Comparison of ENCODE assay signal across 12 cellular contexts in the genomic region with DNA sequence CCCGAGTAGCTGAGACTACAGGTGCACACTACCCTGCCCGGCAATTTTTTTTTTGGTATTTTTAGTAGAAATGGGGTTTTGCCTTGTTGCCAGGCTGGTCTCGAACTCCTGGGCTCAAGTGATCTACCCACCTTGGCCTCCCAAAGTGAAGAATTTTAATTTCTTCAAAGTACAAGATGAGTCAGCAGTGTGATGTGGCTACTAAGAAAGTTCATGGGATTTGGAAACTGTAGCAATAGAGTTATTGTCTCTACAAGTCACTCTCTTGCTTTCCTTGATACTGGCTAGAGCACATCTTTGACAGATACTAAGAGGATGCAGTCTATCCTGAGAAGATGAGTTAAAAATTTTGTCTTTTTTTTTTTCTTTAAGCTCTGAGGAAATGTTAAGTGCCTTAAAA. TPM values are rescaled to one million over a fixed set of nuclear protein-coding genes. Genes with fewer than 3 reads are reported as not detected.
A peak's percentile ranks its signal among the peaks of the same experiment; 100 is the strongest.
DNase-seq lines count a peak whose midpoint lies in the region; ATAC-seq, FAIRE-seq and TF ChIP-seq lines count a peak whose summit lies in the region.
"Had no signal": no experiment of that assay in that cellular context is flagged by ENCODE, and none has a peak within 500 bp of the region (broad histone marks: within the 10 kb centered on the region; RNA-seq: fewer than 3 reads in every experiment).

No MANE protein-coding gene starts in this region.

- no peak overlapping the region for H2AFZ ChIP-seq in GM23338

- POLR2A ChIA-PET in A549 (lab: Yijun Ruan, JAX), result interaction anchor here (0.9 to 1.8 kb wide), 3 partner anchors 14 to 76 kb away, joined by 3 to 8 read pairs (median 5); a partner anchor contains a TSS
- POLR2A ChIA-PET in naive thymus-derived CD4-positive, alpha-beta T cell (lab: Charles Lee), result interaction anchor here (0.7 to 7.2 kb wide), 4 partner anchors 15 to 98 kb away, joined by 3 to 89 read pairs (median 15); a partner anchor contains a TSS

- TF ChIP-seq RAD21 in A549 (conservative IDR thresholded peaks at IDR 0.05 in 1 of 2, IDR thresholded peaks at IDR 0.05 in 1 of 2), result no peak

- H3K27ac ChIP-seq in A549 (peak overlapping the region in 1 of 2 experiments; percentile 95; a peak in 3 of 6 replicates), GM23338 (ENCODE audit: low read depth) (no peak overlapping the region), adrenal gland (peak overlapping the region in 3 of 5 donors; percentile 93 to 99 (median 96))
- peak overlapping the region; percentile 93 for H3K27ac ChIP-seq in naive thymus-derived CD4-positive, alpha-beta T cell (ENCODE audit: low read depth, low read length)

- H3K79me2 ChIP-seq in GM23338 (replicated peaks; ENCODE audit: insufficient read depth), result peaks cover 30% of the 10 kb centered on the region

- no peaks in the 10 kb centered on the region; the same call in 2 of the 3 replicates for H3K9me3 Mint-ChIP-seq in GM23338
- peaks cover 0 to 2% (median 0%) of the 10 kb centered on the region in 11 donors for H3K9me3 Mint-ChIP-seq in naive thymus-derived CD4-positive, alpha-beta T cell
- H3K9me3 Mint-ChIP-seq: T-helper 2 cell treated with Interferon-gamma antibody and Interleukin-4, amounts not matched to agents 5 μg/mL and 100 μg/mL, for 36 hours had no signal

- H3K4me3 Mint-ChIP-seq in GM23338, result no peak overlapping the region; the same call in 2 of the 3 replicates
- H3K4me3 Mint-ChIP-seq in naive thymus-derived CD4-positive, alpha-beta T cell, result peak overlapping the region in 4 of 10 donors; percentile 21 to 47 (median 30)

- H3K4me2 ChIP-seq in A549 (peak overlapping the region; percentile 76), GM23338 (0 out of 2 replicates have a peak overlapping the region, but pooled peaks have one; percentile 90)

- intact Hi-C loops in adrenal gland (cut with DNase I) (loop anchor here in 1 of 2 donors (5.0 kb wide), 1 partner anchor 72 kb away; no protein-coding TSS in a partner anchor), posterior vena cava (cut with DNase I) (no loop called here)
- intact Hi-C loops in naive thymus-derived CD4-positive, alpha-beta T cell (cut with micrococcal nuclease), result loop anchor here in 1 of 2 donors (10.0 kb wide), 2 partner anchors 249 to 1069 kb away; a partner anchor contains a TSS

- TF ChIP-seq EP300 in A549 (IDR thresholded peaks at IDR 0.05), result no peak

- WGBS in A549 (ENCODE audit: missing lambda C conversion rate), result 96% methylated on average over 3 of the region's 3 CpGs
- WGBS in adrenal gland, 4 donors, result 73 to 78% (median 75%) methylated on average over 3 of the region's 3 CpGs

- H3K36me3 Mint-ChIP-seq in GM23338 (ENCODE audit: low read depth), result peaks cover 46% of the 10 kb centered on the region
- H3K36me3 Mint-ChIP-seq in naive thymus-derived CD4-positive, alpha-beta T cell, result peaks cover 0 to 20% (median 12%) of the 10 kb centered on the region in 5 donors

- H3K4me1 Mint-ChIP-seq in GM23338, result peaks cover 13% of the 10 kb centered on the region
- H3K4me1 Mint-ChIP-seq in naive thymus-derived CD4-positive, alpha-beta T cell, result peaks cover 20 to 34% (median 22%) of the 10 kb centered on the region in 7 donors

- TF ChIP-seq POLR2A in A549 (IDR thresholded peaks at IDR 0.05; ENCODE audit: low read length) (no peak), adrenal gland (IDR thresholded peaks at IDR 0.05) (no peak)

- DNase-seq in A549 (ENCODE audit: low read depth in 1 of 2, low spot score in 1 of 2), result no peak
- no peak for DNase-seq in GM23338 (ENCODE audit: low spot score)
- no peak for DNase-seq in adrenal gland
- no peak for DNase-seq in naive thymus-derived CD4-positive, alpha-beta T cell
- no peak for DNase-seq in stimulated activated naive CD4-positive, alpha-beta T cell (lab: John Stamatoyannopoulos, UW)
- DNase-seq in posterior vena cava (ENCODE audit: low spot score), result no peak
- no peak for DNase-seq in NCI-H146 treated with DMSO at 0.1 percent for 48 hours (lab: John Stamatoyannopoulos, UW; ENCODE audit: unreplicated experiment)
- DNase-seq: effector CD8-positive, alpha-beta T cell; heart right ventricle had no signal

- H3K36me3 ChIP-seq in GM23338 (ENCODE audit: insufficient read depth), result peaks cover 35% of the 10 kb centered on the region
- H3K36me3 ChIP-seq in adrenal gland (replicated peaks in 1 of 2), result peaks cover 0 to 49% of the 10 kb centered on the region in 2 donors
- H3K36me3 ChIP-seq in naive thymus-derived CD4-positive, alpha-beta T cell (ENCODE audit: control insufficient read depth in 2 of 3, insufficient read depth in 3 of 3, low read length in 3 of 3), result peaks cover 5 to 39% (median 8%) of the 10 kb centered on the region in 3 experiments

- H3K9me2 ChIP-seq in GM23338 (ENCODE audit: insufficient read depth), result no peaks in the 10 kb centered on the region

- ATAC-seq in A549, result no peak
- no peak for ATAC-seq in GM23338
- ATAC-seq in naive thymus-derived CD4-positive, alpha-beta T cell, result no peak
- no peak for ATAC-seq in HG02840 (IDR thresholded peaks at IDR 0.05; ENCODE audit: low FRiP score, unreplicated experiment)
- ATAC-seq: heart right ventricle had no signal

- H3K4me3 ChIP-seq in A549 (no peak overlapping the region; the same call in 2 of the 3 replicates), GM23338 (peak overlapping the region; percentile 91; the same call in 1 of the 2 replicates), adrenal gland (no peak overlapping the region)
- H3K4me3 ChIP-seq in naive thymus-derived CD4-positive, alpha-beta T cell (ENCODE audit: low read length), result no peak overlapping the region

- CTCF ChIA-PET in A549 (lab: Yijun Ruan, JAX), result interaction anchor here (0.7 to 19.8 kb wide), 10 partner anchors 12 to 741 kb away, joined by 3 to 243 read pairs (median 8); a partner anchor contains a TSS
- CTCF ChIA-PET in naive thymus-derived CD4-positive, alpha-beta T cell (lab: Charles Lee), result interaction anchor here (1.1 to 5.6 kb wide), 4 partner anchors 14 to 76 kb away, joined by 3 to 61 read pairs (median 6); a partner anchor contains a TSS

- H3K27me3 ChIP-seq in GM23338 (ENCODE audit: insufficient read depth) (no peaks in the 10 kb centered on the region), adrenal gland (no peaks in the 10 kb centered on the region)
- H3K27me3 ChIP-seq in naive thymus-derived CD4-positive, alpha-beta T cell (ENCODE audit: control insufficient read depth in 2 of 2, insufficient read depth in 2 of 2, low read length in 2 of 2), result no peaks in the 10 kb centered on the region
- H3K27me3 ChIP-seq: heart right ventricle had no signal

- no peak overlapping the region for H3K27ac Mint-ChIP-seq in GM23338
- H3K27ac Mint-ChIP-seq in naive thymus-derived CD4-positive, alpha-beta T cell, result peak overlapping the region in 2 of 9 donors; percentile 22 to 33

- peaks cover 34% of the 10 kb centered on the region for H3K4me1 ChIP-seq in A549
- H3K4me1 ChIP-seq in GM23338 (ENCODE audit: insufficient read depth), result peaks cover 19% of the 10 kb centered on the region
- H3K4me1 ChIP-seq in adrenal gland (replicated peaks in 1 of 2), result peaks cover 30 to 39% of the 10 kb centered on the region in 2 donors
- peaks cover 39 to 43% of the 10 kb centered on the region in 2 donors for H3K4me1 ChIP-seq in naive thymus-derived CD4-positive, alpha-beta T cell (ENCODE audit: control insufficient read depth in 2 of 2, insufficient read depth in 2 of 2, low read length in 2 of 2)

- H3F3A ChIP-seq in GM23338 (replicated peaks; ENCODE audit: low read depth), result peaks cover 14% of the 10 kb centered on the region

- peaks cover 15% of the 10 kb centered on the region for H4K20me1 ChIP-seq in GM23338 (replicated peaks; ENCODE audit: insufficient read depth)

- H3K9me3 ChIP-seq in A549 (no peaks in the 10 kb centered on the region), adrenal gland (replicated peaks in 1 of 3) (no peaks in the 10 kb centered on the region)
- no peaks in the 10 kb centered on the region for H3K9me3 ChIP-seq in naive thymus-derived CD4-positive, alpha-beta T cell (ENCODE audit: control insufficient read depth in 2 of 3, low read length in 3 of 3)
- H3K9me3 ChIP-seq: heart right ventricle had no signal

- peaks cover 8% of the 10 kb centered on the region for H3K27me3 Mint-ChIP-seq in GM23338 (ENCODE audit: insufficient read depth, low read depth, poor library complexity)
- no peaks in the 10 kb centered on the region for H3K27me3 Mint-ChIP-seq in naive thymus-derived CD4-positive, alpha-beta T cell

- no peak for FAIRE-seq in A549 (lab: Jason Lieb, UNC)

- TF ChIP-seq CTCF in A549 (IDR thresholded peaks at IDR 0.05) (no peak), GM23338 (conservative IDR thresholded peaks at IDR 0.05; ENCODE audit: low read depth in 2 of 2) (no peak), adrenal gland (IDR thresholded peaks at IDR 0.05) (no peak)

RNA-seq across cellular contexts. Expression of a gene that starts 1.6 kb away (rescaled TPM):
- 33.3 and 36.0 TPM in 2 replicates for polyA plus RNA-seq in A549 (2011; rRNA removed)
- 27.6 and 32.3 TPM in 2 replicates for polyA plus RNA-seq in A549 (2012; cell fraction: cytosol; rRNA removed)
- polyA plus RNA-seq in A549 (2012; cell fraction: nucleus; rRNA removed), result 25.8 and 30.9 TPM in 2 replicates
- 51.3 to 54.0 TPM (median 51.7 TPM) in 3 replicates for polyA plus RNA-seq in A549 (2017; fragmentation: RNase III; extraction: RNeasy Plus Mini Kit Qiagen cat#74134 plus additional on column Dnase treatment)
- polyA minus RNA-seq in A549 (2011; rRNA and poly(A)+ RNA removed), result 22.9 and 28.3 TPM in 2 replicates
- total RNA-seq in GM23338 (2014; rRNA removed; shearing (Covaris generic)), result 24.9 and 32.4 TPM in 2 replicates
- polyA plus RNA-seq in GM23338 (2016; fragmentation: Nextera tagmentation; extraction: Ambion mirVana), result 19.2 and 20.3 TPM in 2 replicates
- 100 to 1,000 TPM in 1 of 8 donors, 10 to 100 TPM in 7; 47.0 to 142 (median 59.0) TPM for total RNA-seq in adrenal gland
- polyA plus RNA-seq in adrenal gland, result 100 to 1,000 TPM in 1 of 3 donors, 10 to 100 TPM in 2; 47.6 to 113 (median 52.0) TPM
- 10 to 100 TPM; 13.4 to 22.1 (median 20.9) TPM for total RNA-seq in naive thymus-derived CD4-positive, alpha-beta T cell
- 10 to 100 TPM; 33.2 to 40.2 TPM for polyA plus RNA-seq in naive thymus-derived CD4-positive, alpha-beta T cell
- 10 to 100 TPM; 41.7 to 53.0 TPM for total RNA-seq in posterior vena cava

RNA-seq across cellular contexts. Expression of a gene that starts 2.1 kb away (rescaled TPM):
- polyA plus RNA-seq in A549 (2011; rRNA removed) (65.5 and 72.1 TPM in 2 replicates), A549 (2017; fragmentation: RNase III; extraction: RNeasy Plus Mini Kit Qiagen cat#74134 plus additional on column Dnase treatment) (108 to 119 TPM (median 117 TPM) in 3 replicates), GM23338 (2016; fragmentation: Nextera tagmentation; extraction: Ambion mirVana) (21.5 and 26.0 TPM in 2 replicates), adrenal gland (100 to 1,000 TPM; 165 to 232 (median 178) TPM)
- polyA plus RNA-seq in A549 (2012; cell fraction: cytosol; rRNA removed), result 69.4 and 88.8 TPM in 2 replicates
- 170 and 259 TPM in 2 replicates for polyA plus RNA-seq in A549 (2012; cell fraction: nucleus; rRNA removed)
- polyA minus RNA-seq in A549 (2011; rRNA and poly(A)+ RNA removed), result 476 and 477 TPM in 2 replicates
- 116 and 120 TPM in 2 replicates for total RNA-seq in GM23338 (2014; rRNA removed; shearing (Covaris generic))
- total RNA-seq in adrenal gland (100 to 1,000 TPM; 269 to 565 (median 372) TPM), posterior vena cava (100 to 1,000 TPM; 816 to 836 TPM)
- 100 to 1,000 TPM; 191 to 369 (median 241) TPM for total RNA-seq in naive thymus-derived CD4-positive, alpha-beta T cell
- 100 to 1,000 TPM in 1 of 2 donors, 10 to 100 TPM in 1; 33.8 to 112 TPM for polyA plus RNA-seq in naive thymus-derived CD4-positive, alpha-beta T cell

RNA-seq across cellular contexts. Expression of a gene that starts 14.9 kb away (rescaled TPM):
- 40.0 and 47.4 TPM in 2 replicates for polyA plus RNA-seq in A549 (2011; rRNA removed)
- polyA plus RNA-seq in A549 (2012; cell fraction: cytosol; rRNA removed), result 39.1 and 41.6 TPM in 2 replicates
- polyA plus RNA-seq in A549 (2012; cell fraction: nucleus; rRNA removed), result 165 and 194 TPM in 2 replicates
- polyA plus RNA-seq in A549 (2017; fragmentation: RNase III; extraction: RNeasy Plus Mini Kit Qiagen cat#74134 plus additional on column Dnase treatment), result 34.8 to 39.5 TPM (median 38.9 TPM) in 3 replicates
- polyA minus RNA-seq in A549 (2011; rRNA and poly(A)+ RNA removed), result 55.3 and 57.9 TPM in 2 replicates
- 80.1 and 80.2 TPM in 2 replicates for total RNA-seq in GM23338 (2014; rRNA removed; shearing (Covaris generic))
- polyA plus RNA-seq in GM23338 (2016; fragmentation: Nextera tagmentation; extraction: Ambion mirVana), result 32.1 and 32.8 TPM in 2 replicates
- total RNA-seq in adrenal gland, result 10 to 100 TPM; 28.5 to 74.5 (median 52.6) TPM
- polyA plus RNA-seq in adrenal gland, result 10 to 100 TPM; 42.4 to 84.8 (median 79.0) TPM
- total RNA-seq in naive thymus-derived CD4-positive, alpha-beta T cell, result 10 to 100 TPM; 22.7 to 55.4 (median 49.9) TPM
- polyA plus RNA-seq in naive thymus-derived CD4-positive, alpha-beta T cell, result 10 to 100 TPM; 18.0 to 24.3 TPM
- 10 to 100 TPM; 50.1 to 57.7 TPM for total RNA-seq in posterior vena cava

RNA-seq across cellular contexts. Expression of a gene that starts 15.0 kb away (rescaled TPM):
- polyA plus RNA-seq in A549 (2011; rRNA removed) (16.6 and 20.2 TPM in 2 replicates), A549 (2017; fragmentation: RNase III; extraction: RNeasy Plus Mini Kit Qiagen cat#74134 plus additional on column Dnase treatment) (15.0 to 16.1 TPM (median 15.3 TPM) in 3 replicates), GM23338 (2016; fragmentation: Nextera tagmentation; extraction: Ambion mirVana) (2.7 and 2.8 TPM in 2 replicates), adrenal gland (10 to 100 TPM in 2 of 3 donors, 1 to 10 TPM in 1; 6.4 to 24.7 (median 13.5) TPM)
- 7.6 and 10.0 TPM in 2 replicates for polyA plus RNA-seq in A549 (2012; cell fraction: cytosol; rRNA removed)
- 10.2 and 12.0 TPM in 2 replicates for polyA plus RNA-seq in A549 (2012; cell fraction: nucleus; rRNA removed)
- polyA minus RNA-seq in A549 (2011; rRNA and poly(A)+ RNA removed), result 27.4 and 28.8 TPM in 2 replicates
- total RNA-seq in GM23338 (2014; rRNA removed; shearing (Covaris generic)), result 12.9 and 16.0 TPM in 2 replicates
- total RNA-seq in adrenal gland (10 to 100 TPM; 17.1 to 41.2 (median 28.9) TPM), posterior vena cava (10 to 100 TPM; 27.8 to 29.5 TPM)
- total RNA-seq in naive thymus-derived CD4-positive, alpha-beta T cell, result 10 to 100 TPM; 21.2 to 28.8 (median 23.3) TPM
- 1 to 10 TPM; 8.8 to 9.1 TPM for polyA plus RNA-seq in naive thymus-derived CD4-positive, alpha-beta T cell

RNA-seq across cellular contexts. Expression of a gene that starts 20.0 kb away (rescaled TPM):
- polyA plus RNA-seq in A549 (2011; rRNA removed) (0.24 TPM in 1 of 2 replicates, not detected in the other), A549 (2017; fragmentation: RNase III; extraction: RNeasy Plus Mini Kit Qiagen cat#74134 plus additional on column Dnase treatment) (not detected in 3 replicates), GM23338 (2016; fragmentation: Nextera tagmentation; extraction: Ambion mirVana) (0.57 and 0.81 TPM in 2 replicates), adrenal gland (1 to 10 TPM in 1 of 3 donors, under 1 TPM in 1, not detected in 1; 0.56 to 1.3 TPM)
- 0.19 and 0.30 TPM in 2 replicates for polyA plus RNA-seq in A549 (2012; cell fraction: cytosol; rRNA removed)
- polyA plus RNA-seq in A549 (2012; cell fraction: nucleus; rRNA removed), result not detected in 2 replicates
- 0.70 TPM in 1 of 2 replicates, not detected in the other for polyA minus RNA-seq in A549 (2011; rRNA and poly(A)+ RNA removed)
- not detected in 2 replicates for total RNA-seq in GM23338 (2014; rRNA removed; shearing (Covaris generic))
- total RNA-seq in adrenal gland (1 to 10 TPM in 2 of 8 donors, not detected in 6; 1.1 to 2.0 TPM), posterior vena cava (1 to 10 TPM in 1 of 2 donors, not detected in 1; 1.7 TPM)
- total RNA-seq in naive thymus-derived CD4-positive, alpha-beta T cell, result under 1 TPM in 3 of 5 experiments, not detected in 2; 0.48 to 0.84 (median 0.61) TPM
- polyA plus RNA-seq in naive thymus-derived CD4-positive, alpha-beta T cell, result not detected
- polyA plus RNA-seq: BJ had no signal
